22 cellular contexts compared by ENCODE assay signal in the genomic region with DNA sequence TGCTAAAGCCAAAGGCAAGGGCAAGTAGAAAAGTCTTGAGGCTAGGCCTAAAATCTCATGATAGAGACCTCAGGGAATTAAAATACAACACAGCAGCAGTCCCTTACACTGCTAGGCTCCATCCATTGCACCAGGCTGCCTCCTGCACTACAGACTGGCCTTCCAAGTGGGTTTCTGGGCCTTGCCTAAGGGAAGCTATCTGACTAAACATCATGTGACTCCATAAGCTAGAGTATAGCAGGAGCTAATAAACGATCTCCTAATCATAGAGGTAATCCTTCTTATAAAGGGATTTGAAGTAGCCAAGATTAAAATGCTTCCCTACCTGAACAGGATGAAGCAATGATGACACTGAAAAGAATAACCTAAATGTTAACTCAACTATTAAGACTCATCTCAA.
DNase-seq lines count a peak whose midpoint lies in the region; TF ChIP-seq lines count a peak whose summit lies in the region.
"Had no signal": no experiment of that assay in that cellular context is flagged by ENCODE, and none has a peak within 500 bp of the region (broad histone marks: within the 10 kb centered on the region; RNA-seq: fewer than 3 reads in every experiment).

No MANE protein-coding gene starts in this region.

- H3K4me1 ChIP-seq in SJCRH30 (peaks cover 12% of the 10 kb centered on the region), neural progenitor cell (peaks cover 16% of the 10 kb centered on the region), hepatocyte (ENCODE audit: insufficient read depth) (no peaks in the 10 kb centered on the region)
- H3K4me1 ChIP-seq: gastroesophageal sphincter, HAP-1, vagina had no signal

- peaks cover 18% of the 10 kb centered on the region for H3F3A ChIP-seq in neural progenitor cell (ENCODE audit: low read depth)

- H3K36me3 ChIP-seq in SJCRH30, result peaks cover 20% of the 10 kb centered on the region
- H3K36me3 ChIP-seq in neural progenitor cell, result no peaks in the 10 kb centered on the region
- H3K36me3 ChIP-seq in hepatocyte (replicated peaks; ENCODE audit: insufficient read depth, low read depth), result no peaks in the 10 kb centered on the region

- H3K9me2 ChIP-seq in hepatocyte (replicated peaks; ENCODE audit: insufficient read depth), result no peaks in the 10 kb centered on the region

- no peak overlapping the region for H3K9ac ChIP-seq in neural progenitor cell

- H3K9me3 ChIP-seq in SJCRH30 (replicated peaks), result no peaks in the 10 kb centered on the region
- no peaks in the 10 kb centered on the region for H3K9me3 ChIP-seq in neural progenitor cell (ENCODE audit: low read depth)
- no peaks in the 10 kb centered on the region for H3K9me3 ChIP-seq in hepatocyte (ENCODE audit: low read depth)
- H3K9me3 ChIP-seq: ascending aorta, gastroesophageal sphincter, HAP-1, vagina had no signal

- H2AFZ ChIP-seq in neural progenitor cell (replicated peaks) (no peak overlapping the region), hepatocyte (no peak overlapping the region)

- peaks cover 43% of the 10 kb centered on the region for H3K36me3 Mint-ChIP-seq in neural progenitor cell

- peak overlapping the region; percentile 15 for H3K27ac Mint-ChIP-seq in neural progenitor cell

- H3K27ac ChIP-seq in SJCRH30, result peak overlapping the region; percentile 12
- peak overlapping the region; percentile 41 to 94 (median 84) for H3K27ac ChIP-seq in dorsolateral prefrontal cortex
- H3K27ac ChIP-seq in neural progenitor cell, result peak overlapping the region; percentile 1
- H3K27ac ChIP-seq in coronary artery, result peak overlapping the region in 1 of 2 donors; percentile 26
- H3K27ac ChIP-seq in hepatocyte, result no peak overlapping the region
- H3K27ac ChIP-seq: gastroesophageal sphincter, skin epidermis, vagina had no signal

- no peaks in the 10 kb centered on the region for H3K27me3 Mint-ChIP-seq in neural progenitor cell (ENCODE audit: insufficient read depth, low read depth)
- H3K27me3 Mint-ChIP-seq: activated CD4-positive, alpha-beta T cell treated with anti-CD3 and anti-CD28 coated beads, Interleukin-2, amount 10 ng/mL, durations not matched to agents 24 days and 14 days; stimulated activated naive B cell treated with anti-CD40 and anti-IgM and Interleukin-4, amounts not matched to agents 10 μg/mL and 1 μg/mL and 100 μg/mL, for 72 hours had no signal

- H3K79me2 ChIP-seq in neural progenitor cell (ENCODE audit: low read depth) (no peaks in the 10 kb centered on the region), hepatocyte (peaks cover 3% of the 10 kb centered on the region)

- in situ Hi-C loops in ACHN (cut with HindIII; ENCODE audit: low pct_ligation_motif_present, low pct_unique_long_range_greater_than_20kb, low sequenced_read_pairs), result no loop called here

- TF ChIP-seq CTCF in dorsolateral prefrontal cortex (IDR thresholded peaks at IDR 0.05 in 54 of 56, conservative IDR thresholded peaks at IDR 0.05 in 2 of 56; ENCODE audit: low read depth in 1 of 56, partially characterized antibody in 56 of 56) (no peak), neural progenitor cell (IDR thresholded peaks at IDR 0.05) (no peak), coronary artery (IDR thresholded peaks at IDR 0.05) (no peak), hepatocyte (IDR thresholded peaks at IDR 0.05; ENCODE audit: poor library complexity) (no peak)

- DNase-seq in EH (ENCODE audit: low read depth) (peak; percentile 6), SJCRH30 (no peak), dorsolateral prefrontal cortex (no peak), neural progenitor cell (ENCODE audit: low spot score) (no peak), coronary artery (ENCODE audit: low spot score) (no peak), hepatocyte (ENCODE audit: low spot score) (no peak), ACHN (no peak)
- no peak for DNase-seq in NK-92 treated with Interleukin-12 subunit alpha and Interleukin-12 subunit beta, amount 100 ng/mL, for 24 hours (lab: John Stamatoyannopoulos, UW)
- DNase-seq: activated CD4-positive, alpha-beta T cell treated with anti-CD3 and anti-CD28 coated beads, Interleukin-2, amount 10 ng/mL, durations not matched to agents 24 days and 14 days; activated T-cell treated with anti-CD3 and anti-CD28 coated beads, Interleukin-2, amount 50 U/mL, for 48 hours; DND-41; effector CD4-positive, alpha-beta T cell; KG1; NCI-H1105 treated with DMSO at 0.1 percent for 48 hours; SHP77 treated with DMSO at 0.1 percent for 48 hours; stimulated activated naive B cell treated with anti-CD40 and anti-IgM and Interleukin-4, amounts not matched to agents 10 μg/mL and 1 μg/mL and 100 μg/mL, for 72 hours; T1000 had no signal

- H4K20me1 ChIP-seq in neural progenitor cell (ENCODE audit: low read depth), result peaks cover 5% of the 10 kb centered on the region
- H4K20me1 ChIP-seq in hepatocyte (ENCODE audit: insufficient read depth, poor library complexity, severe bottlenecking), result no peaks in the 10 kb centered on the region

- no peaks in the 10 kb centered on the region for H3K9me3 Mint-ChIP-seq in neural progenitor cell

- no peak overlapping the region for H3K4me3 Mint-ChIP-seq in neural progenitor cell
- H3K4me3 Mint-ChIP-seq: activated CD4-positive, alpha-beta T cell treated with anti-CD3 and anti-CD28 coated beads, Interleukin-2, amount 10 ng/mL, durations not matched to agents 24 days and 14 days; stimulated activated naive B cell treated with anti-CD40 and anti-IgM and Interleukin-4, amounts not matched to agents 10 μg/mL and 1 μg/mL and 100 μg/mL, for 72 hours had no signal

- peak overlapping the region; percentile 20 for H3K4me2 ChIP-seq in neural progenitor cell
- no peak overlapping the region for H3K4me2 ChIP-seq in hepatocyte

- H3K4me1 Mint-ChIP-seq in neural progenitor cell, result peaks cover 13% of the 10 kb centered on the region
- H3K4me1 Mint-ChIP-seq: stimulated activated naive B cell treated with anti-CD40 and anti-IgM and Interleukin-4, amounts not matched to agents 10 μg/mL and 1 μg/mL and 100 μg/mL, for 72 hours had no signal

- no peaks in the 10 kb centered on the region for H3K27me3 ChIP-seq in SJCRH30
- H3K27me3 ChIP-seq in dorsolateral prefrontal cortex, result no peaks in the 10 kb centered on the region
- no peaks in the 10 kb centered on the region for H3K27me3 ChIP-seq in neural progenitor cell
- no peaks in the 10 kb centered on the region for H3K27me3 ChIP-seq in hepatocyte
- H3K27me3 ChIP-seq: ascending aorta, gastroesophageal sphincter, vagina had no signal

- intact Hi-C loops in dorsolateral prefrontal cortex (cut with DNase I), result loop anchor here in 1 of 2 donors (2.0 kb wide), 1 partner anchor 78 kb away; the partner anchor contains the start of gene NFU1

- H3K4me3 ChIP-seq in SJCRH30 (no peak overlapping the region), dorsolateral prefrontal cortex (no peak overlapping the region), neural progenitor cell (no peak overlapping the region), coronary artery (no peak overlapping the region), hepatocyte (no peak overlapping the region)
- H3K4me3 ChIP-seq: ascending aorta, gastroesophageal sphincter, HAP-1, skin epidermis, vagina had no signal

- 59% methylated on average over 1 of the region's 1 CpG for WGBS in hepatocyte (ENCODE audit: low lambda C conversion rate, missing lambda C conversion rate)
